ENCODE assay signal across 27 cellular contexts in genomic region chr4:25821267-25821666, GRCh38.
"Had no signal": no experiment of that assay in that cellular context is flagged by ENCODE, and none has a peak within 500 bp of the region (broad histone marks: within the 10 kb centered on the region; RNA-seq: fewer than 3 reads in every experiment).

No MANE protein-coding gene starts in this region.

- H3K9me3 Mint-ChIP-seq: activated B cell treated with CpG ODN at 0.5 μM for 24 hours; activated CD8-positive, alpha-beta T cell treated with anti-CD3 and anti-CD28 coated beads for 36 hours; activated T-cell treated with anti-CD3 and anti-CD28 coated beads, Interleukin-2, amount 50 U/mL, for 4 hours; activated T-helper 17 cell treated with anti-CD3 and anti-CD28 coated beads, Interleukin-2, amount 50 U/mL, for 72 hours; central memory CD8-positive, alpha-beta T cell; T-helper 2 cell treated with Interferon-gamma antibody and Interleukin-4, amounts not matched to agents 5 μg/mL and 100 μg/mL, for 36 hours had no signal

- H3K4me3 ChIP-seq: heart left ventricle had no signal

- H3K27me3 ChIP-seq: brain microvascular endothelial cell, heart left ventricle had no signal

- H3K27ac Mint-ChIP-seq: activated B cell treated with CpG ODN at 0.5 μM for 24 hours; activated CD8-positive, alpha-beta T cell treated with anti-CD3 and anti-CD28 coated beads for 36 hours; activated naive CD8-positive, alpha-beta T cell; activated T-helper 17 cell treated with anti-CD3 and anti-CD28 coated beads, Interleukin-2, amount 50 U/mL, for 72 hours; T-helper 17 cell; T-helper 2 cell treated with Interferon-gamma antibody and Interleukin-4, amounts not matched to agents 5 μg/mL and 100 μg/mL, for 36 hours had no signal

- H3K36me3 ChIP-seq: brain microvascular endothelial cell had no signal

- H3K4me3 Mint-ChIP-seq: activated B cell treated with CpG ODN at 0.5 μM for 24 hours; activated CD8-positive, alpha-beta T cell treated with anti-CD3 and anti-CD28 coated beads for 36 hours; activated naive CD8-positive, alpha-beta T cell; activated T-cell treated with anti-CD3 and anti-CD28 coated beads, Interleukin-2, amount 50 U/mL, for 4 hours; activated T-helper 17 cell treated with anti-CD3 and anti-CD28 coated beads, Interleukin-2, amount 50 U/mL, for 72 hours; central memory CD8-positive, alpha-beta T cell; T-helper 17 cell; T-helper 2 cell treated with Interferon-gamma antibody and Interleukin-4, amounts not matched to agents 5 μg/mL and 100 μg/mL, for 36 hours had no signal

- DNase-seq: activated B cell treated with CpG ODN at 0.5 μM for 24 hours; activated CD4-positive, alpha-beta T cell treated with anti-CD3 and anti-CD28 coated beads for 48 hours; activated CD4-positive, alpha-beta T cell treated with anti-CD3 and anti-CD28 coated beads, Interleukin-2, amount 50 U/mL, for 1 hour; activated CD4-positive, alpha-beta T cell treated with anti-CD3 and anti-CD28 coated beads, Interleukin-2, amount 50 U/mL, for 48 hours; activated CD8-positive, alpha-beta memory T cell treated with anti-CD3 and anti-CD28 coated beads for 24 hours; activated CD8-positive, alpha-beta T cell treated with anti-CD3 and anti-CD28 coated beads for 36 hours; activated effector memory CD4-positive, alpha-beta T cell treated with Interleukin-2 at 50 U/mL for 16 hours; activated gamma-delta T cell treated with Interleukin-2 at 50 U/mL for 16 hours; activated naive CD4-positive, alpha-beta T cell treated with anti-CD3 and anti-CD28 coated beads, Interleukin-2, amount 50 U/mL, for 16 hours; activated naive CD4-positive, alpha-beta T cell treated with Interleukin-2 at 50 U/mL for 16 hours; activated T-cell treated with anti-CD3 and anti-CD28 coated beads, Interleukin-2, amount 50 U/mL, for 4 hours; amniotic stem cell; brain microvascular endothelial cell; effector CD8-positive, alpha-beta T cell; foreskin fibroblast; glutamatergic neuron; heart left ventricle; T-helper 1 cell; T-helper 17 cell; T1000; WERI-Rb-1 had no signal

- H3K9me3 ChIP-seq: heart left ventricle had no signal

- H3K4me1 ChIP-seq: heart left ventricle had no signal

- ATAC-seq: activated CD4-positive, CD25-positive, alpha-beta regulatory T cell treated with anti-CD3 and anti-CD28 coated beads, Interleukin-2, amount 50 U/mL, for 24 hours; activated CD8-positive, alpha-beta T cell treated with anti-CD3 and anti-CD28 coated beads for 36 hours; activated T-cell treated with anti-CD3 and anti-CD28 coated beads, Interleukin-2, amount 50 U/mL, for 4 hours; activated T-helper 17 cell treated with anti-CD3 and anti-CD28 coated beads, Interleukin-2, amount 50 U/mL, for 72 hours; esophagus mucosa; heart left ventricle; T-helper 17 cell had no signal

- H3K27ac ChIP-seq: brain microvascular endothelial cell, heart left ventricle had no signal

- H3K27me3 Mint-ChIP-seq: activated B cell treated with CpG ODN at 0.5 μM for 24 hours; activated CD8-positive, alpha-beta T cell treated with anti-CD3 and anti-CD28 coated beads for 36 hours; activated naive CD8-positive, alpha-beta T cell; activated T-helper 17 cell treated with anti-CD3 and anti-CD28 coated beads, Interleukin-2, amount 50 U/mL, for 72 hours; central memory CD8-positive, alpha-beta T cell; T-helper 17 cell had no signal

- H3K4me1 Mint-ChIP-seq: activated B cell treated with CpG ODN at 0.5 μM for 24 hours had no signal
